8 cellular contexts compared by ENCODE assay signal in genomic region chr7:50792342-50793114, GRCh38. TPM values are rescaled to one million over a fixed set of nuclear protein-coding genes. Genes with fewer than 3 reads are reported as not detected.
A peak's percentile ranks its signal among the peaks of the same experiment; 100 is the strongest.
DNase-seq lines count a peak whose midpoint lies in the region; ATAC-seq and TF ChIP-seq lines count a peak whose summit lies in the region.

No MANE protein-coding gene starts in this region.

- H3K9me3 ChIP-seq in ectodermal cell (ENCODE audit: control insufficient read depth, low read length) (no peaks in the 10 kb centered on the region), lung (ENCODE audit: control insufficient read depth in 2 of 2, insufficient read depth in 1 of 2, low read length in 1 of 2) (peaks cover 0 to 5% of the 10 kb centered on the region in 2 donors), upper lobe of left lung (no peaks in the 10 kb centered on the region)

- ATAC-seq in SK-N-SH treated with all-trans-retinoic acid at 6 μM for 48 hours, result peak; percentile 18
- no peak for ATAC-seq in lung (ENCODE audit: insufficient read depth, low FRiP score)
- peak in 1 of 2 donors; percentile 44 for ATAC-seq in upper lobe of left lung (ENCODE audit: low FRiP score in 2 of 2)
- no peak for ATAC-seq in GM21423 (IDR thresholded peaks at IDR 0.05; ENCODE audit: unreplicated experiment)

- TF ChIP-seq EP300 in upper lobe of left lung (IDR thresholded peaks at IDR 0.05), result no peak

- peaks cover 31% of the 10 kb centered on the region for H3K27me3 ChIP-seq in ectodermal cell (ENCODE audit: control insufficient read depth, insufficient read depth, low read length, poor library complexity, severe bottlenecking)
- H3K27me3 ChIP-seq in lung (ENCODE audit: control insufficient read depth, insufficient read depth), result no peaks in the 10 kb centered on the region
- no peaks in the 10 kb centered on the region for H3K27me3 ChIP-seq in upper lobe of left lung

- 0% methylated on average over 91 of the region's 91 CpGs for WGBS in ectodermal cell, 2 experiments
- 1% methylated on average over 52 to 91 of the region's 91 CpGs for WGBS in lung, 2 donors
- 1 to 3% methylated on average over 18 to 31 of the region's 91 CpGs for WGBS in upper lobe of left lung, 2 donors

- peak; percentile 62 for DNase-seq in activated CD8-positive, alpha-beta memory T cell treated with anti-CD3 and anti-CD28 coated beads for 24 hours
- DNase-seq in activated CD8-positive, alpha-beta memory T cell treated with anti-CD3 and anti-CD28 coated beads, Interleukin-2, amount 50 U/mL, for 48 hours, result no peak
- DNase-seq in lung (ENCODE audit: low spot score) (peak; percentile 46), upper lobe of left lung (peak; percentile 48 to 88), hippocampal formation (lab: John Stamatoyannopoulos, UW) (no peak)

- H3K4me1 ChIP-seq in ectodermal cell (ENCODE audit: control insufficient read depth, insufficient read depth, low read length) (peaks cover 20% of the 10 kb centered on the region), lung (ENCODE audit: control insufficient read depth in 2 of 2, insufficient read depth in 2 of 2, low read length in 2 of 2) (peaks cover 8 to 24% of the 10 kb centered on the region in 2 donors), upper lobe of left lung (peaks cover 10 to 28% (median 25%) of the 10 kb centered on the region in 4 donors)

- no peak for TF ChIP-seq POLR2A in upper lobe of left lung (IDR thresholded peaks at IDR 0.05)

- no peaks in the 10 kb centered on the region for H3K36me3 ChIP-seq in ectodermal cell (ENCODE audit: control insufficient read depth, insufficient read depth, low read length)
- no peaks in the 10 kb centered on the region for H3K36me3 ChIP-seq in lung (ENCODE audit: control insufficient read depth in 2 of 2, insufficient read depth in 2 of 2, low read length in 2 of 2)
- H3K36me3 ChIP-seq in upper lobe of left lung, result no peaks in the 10 kb centered on the region

- H3K4me3 ChIP-seq in ectodermal cell (ENCODE audit: insufficient read depth, low read depth, low read length) (peak overlapping the region; percentile 54), lung (peak overlapping the region; percentile 65), upper lobe of left lung (peak overlapping the region; percentile 67 to 79 (median 76))

- TF ChIP-seq CTCF in lung (IDR thresholded peaks at IDR 0.05; ENCODE audit: control extremely low read depth, extremely low read depth), result no peak
- peak in 1 of 6 experiments; percentile 17 for TF ChIP-seq CTCF in upper lobe of left lung (IDR thresholded peaks at IDR 0.05)

- H3K27ac ChIP-seq in ectodermal cell (ENCODE audit: insufficient read depth, low read depth, low read length, poor library complexity, severe bottlenecking) (no peak overlapping the region), lung (ENCODE audit: low read depth in 1 of 2, low read length in 1 of 2) (peak overlapping the region; percentile 75 to 92), upper lobe of left lung (peak overlapping the region; percentile 73 to 89 (median 78))

TF ChIP-seq in SK-N-SH treated with all-trans-retinoic acid at 6 μM for 48 hours, 23 proteins besides CTCF, POLR2A, EP300 and RAD21:
- TF ChIP-seq ARNTL (CRISPR knock-in tag; IDR thresholded peaks at IDR 0.05; ENCODE audit: borderline replicate concordance, low read depth), result no peak
- TF ChIP-seq POU6F1 (CRISPR knock-in tag; IDR thresholded peaks at IDR 0.05; ENCODE audit: borderline replicate concordance, low read depth), result no peak
- TF ChIP-seq ZNF70 (CRISPR knock-in tag; IDR thresholded peaks at IDR 0.05), result no peak
- TF ChIP-seq PATZ1 (CRISPR knock-in tag; IDR thresholded peaks at IDR 0.05; ENCODE audit: borderline replicate concordance), result no peak
- TF ChIP-seq ZC3H10 (CRISPR knock-in tag; IDR thresholded peaks at IDR 0.05), result no peak
- TF ChIP-seq ZFP3 (CRISPR knock-in tag; IDR thresholded peaks at IDR 0.05), result no peak
- TF ChIP-seq SNAI2 (CRISPR knock-in tag; IDR thresholded peaks at IDR 0.05), result no peak
- TF ChIP-seq ZFP30 (CRISPR knock-in tag; IDR thresholded peaks at IDR 0.05), result no peak
- TF ChIP-seq ZNF565 (CRISPR knock-in tag; conservative IDR thresholded peaks at IDR 0.05; ENCODE audit: low read depth), result no peak
- TF ChIP-seq TSHZ2 (CRISPR knock-in tag; IDR thresholded peaks at IDR 0.05), result no peak
- TF ChIP-seq RARB (CRISPR knock-in tag; IDR thresholded peaks at IDR 0.05), result no peak
- TF ChIP-seq ESRRG (CRISPR knock-in tag; IDR thresholded peaks at IDR 0.05), result no peak
- TF ChIP-seq ZNF8 (CRISPR knock-in tag; IDR thresholded peaks at IDR 0.05), result no peak
- no peak for TF ChIP-seq CSRNP3 (CRISPR knock-in tag; IDR thresholded peaks at IDR 0.05)
- TF ChIP-seq CSDC2 (CRISPR knock-in tag; IDR thresholded peaks at IDR 0.05), result no peak
- no peak for TF ChIP-seq GLIS3 (CRISPR knock-in tag; IDR thresholded peaks at IDR 0.05)

RNA-seq across cellular contexts. Expression of gene GRB10, which starts 9.8 kb away (rescaled TPM):
- polyA plus RNA-seq in ectodermal cell (2013, experiment 1 of 4), result 69.7 TPM
- 65.7 TPM for polyA plus RNA-seq in ectodermal cell (2013, experiment 2 of 4)
- 50.9 TPM for polyA plus RNA-seq in ectodermal cell (2013, experiment 3 of 4)
- polyA plus RNA-seq in ectodermal cell (2013, experiment 4 of 4), result 57.4 TPM
- total RNA-seq in lung (10 to 100 TPM; 57.4 to 68.6 TPM), upper lobe of left lung (10 to 100 TPM; 32.8 to 92.2 (median 46.5) TPM)
- 10 to 100 TPM; 11.6 to 24.6 TPM for polyA plus RNA-seq in lung

Comparison
In these comparisons a context has a peak if more than half of its experiments do, and no peak if none do; other contexts are left out.
1. DNase-seq: peak in activated CD8-positive, alpha-beta memory T cell treated with anti-CD3 and anti-CD28 coated beads for 24 hours (single experiment), lung (single experiment) and upper lobe of left lung (2 of 2); none in activated CD8-positive, alpha-beta memory T cell treated with anti-CD3 and anti-CD28 coated beads, Interleukin-2, amount 50 U/mL, for 48 hours (single experiment) and hippocampal formation (0 of 2).
2. Peak in every context shown above with its lines, with median percentiles within 50 percentile points of each other: H3K4me3 ChIP-seq.